Comparison of ENCODE assay signal across 12 cellular contexts in the genomic region with DNA sequence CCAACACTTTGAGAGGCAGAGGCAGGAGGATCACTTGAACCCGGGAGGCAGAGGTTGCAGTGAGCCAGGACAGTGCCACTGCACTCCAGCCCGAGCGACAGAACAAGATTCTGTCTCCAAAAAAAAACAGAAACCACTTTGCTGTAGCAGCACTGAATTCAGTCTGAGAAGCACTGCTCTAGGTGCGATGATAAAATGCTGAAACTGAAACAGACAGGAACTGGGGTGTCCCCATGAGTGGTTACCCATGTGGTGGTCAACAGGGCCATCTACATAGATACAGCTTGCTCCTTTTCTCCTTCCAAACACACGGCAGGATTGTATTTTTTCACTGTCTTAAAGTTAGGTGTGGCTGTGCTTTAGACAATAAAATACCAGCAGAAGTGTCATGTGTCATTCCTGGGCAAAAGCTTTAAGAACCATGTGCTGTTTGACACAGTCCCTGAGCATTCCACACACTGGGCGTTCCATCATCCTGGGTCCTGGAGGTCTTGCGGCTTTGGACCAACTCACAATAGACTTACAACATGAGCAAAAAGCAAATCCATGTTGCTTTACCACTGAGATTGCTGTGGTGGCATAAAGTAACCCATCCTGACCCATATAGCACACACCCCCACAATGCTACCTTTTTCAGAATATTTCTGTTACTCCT.
"Had no signal": no experiment of that assay in that cellular context is flagged by ENCODE, and none has a peak within 500 bp of the region (broad histone marks: within the 10 kb centered on the region; RNA-seq: fewer than 3 reads in every experiment).

No MANE protein-coding gene starts in this region.

- ATAC-seq: activated CD4-positive, CD25-positive, alpha-beta regulatory T cell treated with anti-CD3 and anti-CD28 coated beads, Interleukin-2, amount 50 U/mL, for 24 hours; activated T-cell treated with anti-CD3 and anti-CD28 coated beads, Interleukin-2, amount 50 U/mL, for 72 hours; right cardiac atrium; stimulated activated effector memory CD8-positive, alpha-beta T cell treated with anti-CD3 and anti-CD28 coated beads, Interleukin-12 subunit alpha, Interleukin-12 subunit beta, amount 100 ng/mL, for 72 hours had no signal

- H3K9me3 ChIP-seq: colonic mucosa, heart right ventricle, left ventricle myocardium inferior, neutrophil, thyroid gland, uterus had no signal

- H3K4me1 ChIP-seq: colonic mucosa, thyroid gland, uterus had no signal

- H3K36me3 ChIP-seq: colonic mucosa, heart right ventricle, left ventricle myocardium inferior, neutrophil, thyroid gland, uterus had no signal

- H3K9me3 Mint-ChIP-seq: activated CD4-positive, alpha-beta memory T cell treated with anti-CD3 and anti-CD28 coated beads for 36 hours; activated T-cell treated with anti-CD3 and anti-CD28 coated beads, Interleukin-2, amount 50 U/mL, for 72 hours; stimulated activated effector memory CD8-positive, alpha-beta T cell treated with anti-CD3 and anti-CD28 coated beads, Interleukin-12 subunit alpha, Interleukin-12 subunit beta, amount 100 ng/mL, for 72 hours had no signal

- H3K27me3 ChIP-seq: colonic mucosa, heart right ventricle, neutrophil, thyroid gland, uterus had no signal

- H3K27me3 Mint-ChIP-seq: activated CD4-positive, alpha-beta memory T cell treated with anti-CD3 and anti-CD28 coated beads for 36 hours had no signal

- H3K36me3 Mint-ChIP-seq: activated CD4-positive, alpha-beta memory T cell treated with anti-CD3 and anti-CD28 coated beads for 36 hours; stimulated activated effector memory CD8-positive, alpha-beta T cell treated with anti-CD3 and anti-CD28 coated beads, Interleukin-12 subunit alpha, Interleukin-12 subunit beta, amount 100 ng/mL, for 72 hours had no signal

- H3K27ac ChIP-seq: colonic mucosa, heart right ventricle, left ventricle myocardium inferior, neutrophil, thyroid gland, uterus had no signal

- H3K4me3 Mint-ChIP-seq: activated CD4-positive, alpha-beta memory T cell treated with anti-CD3 and anti-CD28 coated beads for 36 hours; activated T-cell treated with anti-CD3 and anti-CD28 coated beads, Interleukin-2, amount 50 U/mL, for 72 hours; stimulated activated effector memory CD8-positive, alpha-beta T cell treated with anti-CD3 and anti-CD28 coated beads, Interleukin-12 subunit alpha, Interleukin-12 subunit beta, amount 100 ng/mL, for 72 hours had no signal

- DNase-seq: activated CD4-positive, alpha-beta memory T cell treated with anti-CD3 and anti-CD28 coated beads for 36 hours; activated gamma-delta T cell treated with Interleukin-2 at 50 U/mL for 16 hours; activated T-cell treated with anti-CD3 and anti-CD28 coated beads, Interleukin-2, amount 50 U/mL, for 72 hours; colonic mucosa; heart right ventricle; left ventricle myocardium inferior; right cardiac atrium; thyroid gland; uterus had no signal

- H3K4me3 ChIP-seq: colonic mucosa, heart right ventricle, left ventricle myocardium inferior, thyroid gland, uterus had no signal

- H3K27ac Mint-ChIP-seq: activated CD4-positive, alpha-beta memory T cell treated with anti-CD3 and anti-CD28 coated beads for 36 hours; activated T-cell treated with anti-CD3 and anti-CD28 coated beads, Interleukin-2, amount 50 U/mL, for 72 hours; stimulated activated effector memory CD8-positive, alpha-beta T cell treated with anti-CD3 and anti-CD28 coated beads, Interleukin-12 subunit alpha, Interleukin-12 subunit beta, amount 100 ng/mL, for 72 hours had no signal
